In the genomic region with DNA sequence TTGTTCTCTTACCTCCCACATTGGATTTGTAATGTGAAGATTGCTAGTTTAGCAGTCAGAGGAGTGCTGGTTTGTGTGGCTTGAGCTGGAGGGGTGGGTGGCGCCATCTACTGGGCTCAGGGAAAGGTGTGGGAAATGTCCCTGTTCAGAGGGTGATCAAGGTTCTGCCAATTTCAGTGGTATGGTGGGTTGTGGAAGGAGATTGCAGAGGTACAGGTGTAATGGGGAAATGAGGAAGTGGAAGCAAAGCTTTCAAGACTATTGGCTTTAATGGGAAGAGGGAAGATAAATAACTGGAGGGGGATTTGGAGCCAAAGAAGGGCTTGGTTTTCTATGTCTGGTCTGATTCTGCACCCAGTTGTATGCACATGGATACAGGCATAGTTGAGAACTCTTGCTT, we compare ENCODE assay signal across 8 cellular contexts.
DNase-seq lines count a peak whose midpoint lies in the region; ATAC-seq and TF ChIP-seq lines count a peak whose summit lies in the region.

No MANE protein-coding gene starts in this region.

- H3K36me3 ChIP-seq in aorta (ENCODE audit: control insufficient read depth in 1 of 2, insufficient read depth in 2 of 2, low read length in 1 of 2) = peaks cover 3 to 6% of the 10 kb centered on the region in 2 donors

- peak; percentile 51 for DNase-seq in A172 (ENCODE audit: low spot score)
- peak; percentile 66 for DNase-seq in NCI-H82 (lab: John Stamatoyannopoulos, UW)
- DNase-seq in activated T-cell treated with anti-CD3 and anti-CD28 coated beads for 24 hours (ENCODE audit: low read depth) = peak; percentile 23
- DNase-seq in fibroblast of the conjunctiva (ENCODE audit: low read depth) = peak; percentile 40
- DNase-seq in non-pigmented ciliary epithelial cell (ENCODE audit: low read depth) = peak; percentile 22
- no peak for DNase-seq in aorta

- H3K27ac ChIP-seq in aorta (ENCODE audit: low read depth in 1 of 2, low read length in 2 of 2) = no peak overlapping the region

- H3K9me3 ChIP-seq in aorta (ENCODE audit: control insufficient read depth, low read length) = no peaks in the 10 kb centered on the region

- WGBS in aorta, 2 donors = 13 to 23% methylated on average over 1 of the region's 1 CpG

- ATAC-seq in HG03159 (IDR thresholded peaks at IDR 0.05; ENCODE audit: unreplicated experiment) (peak; percentile 85), aorta (ENCODE audit: low FRiP score) (peak; percentile 65)

- peaks cover 4 to 7% of the 10 kb centered on the region in 2 donors for H3K4me1 ChIP-seq in aorta (ENCODE audit: control insufficient read depth in 1 of 2, insufficient read depth in 2 of 2, low read length in 2 of 2)

- H3K4me3 ChIP-seq in aorta (ENCODE audit: low read length in 2 of 2) = no peak overlapping the region

- intact Hi-C loops in aorta (cut with DNase I) = loop anchor here in 1 of 2 donors (5.0 kb wide), 1 partner anchor 90 kb away; no protein-coding TSS in a partner anchor

- no peaks in the 10 kb centered on the region for H3K27me3 ChIP-seq in aorta (ENCODE audit: control insufficient read depth in 1 of 2, insufficient read depth in 2 of 2, low read length in 1 of 2)

- peak; percentile 83 for TF ChIP-seq CTCF in GM12874 (IDR thresholded peaks at IDR 0.05; ENCODE audit: insufficient read depth, low read depth, low read length)

Comparison
In these comparisons a context has a peak if more than half of its experiments do, and no peak if none do; other contexts are left out.
1. DNase-seq: peak in A172 (single experiment), NCI-H82 (single experiment), activated T-cell treated with anti-CD3 and anti-CD28 coated beads for 24 hours (single experiment), fibroblast of the conjunctiva (single experiment) and non-pigmented ciliary epithelial cell (single experiment); none in aorta (0 of 2).